Comparison of ENCODE assay signal across 8 cellular contexts in genomic region chr2:73290049-73290839, GRCh38. TPM values are rescaled to one million over a fixed set of nuclear protein-coding genes. Genes with fewer than 3 reads are reported as not detected.
A peak's percentile ranks its signal among the peaks of the same experiment; 100 is the strongest.
DNase-seq lines count a peak whose midpoint lies in the region; ATAC-seq and TF ChIP-seq lines count a peak whose summit lies in the region.

No MANE protein-coding gene starts in this region.

- H3K36me3 Mint-ChIP-seq in mesothelial cell of epicardium = no peaks in the 10 kb centered on the region

- H3K9ac ChIP-seq in BLaER1 = no peak overlapping the region

- peaks cover 26% of the 10 kb centered on the region for H3K9me3 ChIP-seq in BLaER1

- H4K20me1 ChIP-seq in BLaER1 = peaks cover 8% of the 10 kb centered on the region

- H3K27ac Mint-ChIP-seq in mesothelial cell of epicardium = no peak overlapping the region

- H3K27me3 ChIP-seq in BLaER1 = peaks cover 32% of the 10 kb centered on the region

- no peaks in the 10 kb centered on the region for H3K9me3 Mint-ChIP-seq in mesothelial cell of epicardium

- peaks cover 97% of the 10 kb centered on the region for H3K27me3 Mint-ChIP-seq in mesothelial cell of epicardium (ENCODE audit: low read depth)

- peaks cover 4% of the 10 kb centered on the region for H3K4me1 Mint-ChIP-seq in mesothelial cell of epicardium

- peaks cover 26% of the 10 kb centered on the region for H3K4me1 ChIP-seq in BLaER1

- in situ Hi-C loops in GM13977 (cut with MboI; ENCODE audit: low pct_unique_long_range_greater_than_20kb, low sequenced_read_pairs, unreplicated experiment) = no loop called here

- no peak overlapping the region for H3K4me3 Mint-ChIP-seq in mesothelial cell of epicardium

- DNase-seq in GM13977 (ENCODE audit: low spot score) (peak; percentile 71), NCI-H345 (lab: John Stamatoyannopoulos, UW) (peak; percentile 75), fibroblast of pulmonary artery (ENCODE audit: low read depth) (peak; percentile 51), mesothelial cell of epicardium (ENCODE audit: low spot score in 2 of 2, unreplicated experiment in 2 of 2) (no peak), omental fat pad (ENCODE audit: low spot score) (no peak)
- DNase-seq in activated CD4-positive, alpha-beta T cell treated with anti-CD3 and anti-CD28 coated beads, Interleukin-2, amount 50 U/mL, for 4 hours = peak; percentile 48 to 55
- peak; percentile 36 for DNase-seq in stimulated activated CD4-positive, alpha-beta T cell treated with anti-CD3 and anti-CD28 coated beads, Interleukin-12 subunit alpha, Interleukin-12 subunit beta, amount 100 ng/mL, for 4 hours

- no peak for ATAC-seq in omental fat pad (ENCODE audit: low FRiP score)

- no peak overlapping the region for H3K27ac ChIP-seq in BLaER1

- H3K4me3 ChIP-seq in BLaER1 = no peak overlapping the region
- H3K4me3 ChIP-seq in fibroblast of pulmonary artery (replicated peaks; ENCODE audit: low read depth, low read length) = no peak overlapping the region

- H3K4me2 ChIP-seq in BLaER1 = peak overlapping the region; percentile 51; the same call in 1 of the 2 replicates

- peak; percentile 83 for TF ChIP-seq CTCF in GM13977 (IDR thresholded peaks at IDR 0.05; ENCODE audit: extremely low read depth, insufficient read depth, missing control alignments)
- TF ChIP-seq CTCF in fibroblast of pulmonary artery (IDR thresholded peaks at IDR 0.05; ENCODE audit: low read length, missing control alignments) = peak; percentile 86
- no peak for TF ChIP-seq CTCF in mesothelial cell of epicardium (IDR thresholded peaks at IDR 0.05; ENCODE audit: unreplicated experiment)
- TF ChIP-seq CTCF in omental fat pad (IDR thresholded peaks at IDR 0.05) = no peak

- H3K36me3 ChIP-seq in BLaER1 = no peaks in the 10 kb centered on the region

RNA-seq across cellular contexts. Expression of gene EGR4, which starts 3.1 kb away (rescaled TPM):
- total RNA-seq in mesothelial cell of epicardium (0.34 to 0.49 TPM (median 0.36 TPM) in 3 replicates), omental fat pad (not detected)

RNA-seq across cellular contexts. Expression of gene FBXO41, which starts 6.0 kb away (rescaled TPM):
- total RNA-seq in mesothelial cell of epicardium (7.6 to 8.1 TPM (median 7.8 TPM) in 3 replicates), omental fat pad (1 to 10 TPM; 1.1 to 3.1 (median 2.0) TPM)

RNA-seq across cellular contexts. Expression of gene CCT7, which starts 56.1 kb away (rescaled TPM):
- 217 to 220 TPM (median 218 TPM) in 3 replicates for total RNA-seq in mesothelial cell of epicardium
- 100 to 1,000 TPM; 187 to 208 (median 202) TPM for total RNA-seq in omental fat pad

RNA-seq across cellular contexts. Expression of gene PRADC1, which starts 57.2 kb away (rescaled TPM):
- total RNA-seq in mesothelial cell of epicardium (5.9 to 6.9 TPM (median 6.6 TPM) in 3 replicates), omental fat pad (10 to 100 TPM; 23.1 to 44.0 (median 38.5) TPM)

Comparison
In these comparisons a context has a peak if more than half of its experiments do, and no peak if none do; other contexts are left out.
1. DNase-seq: peak in GM13977 (single experiment), NCI-H345 (single experiment), activated CD4-positive, alpha-beta T cell treated with anti-CD3 and anti-CD28 coated beads, Interleukin-2, amount 50 U/mL, for 4 hours (2 of 2), fibroblast of pulmonary artery (single experiment) and stimulated activated CD4-positive, alpha-beta T cell treated with anti-CD3 and anti-CD28 coated beads, Interleukin-12 subunit alpha, Interleukin-12 subunit beta, amount 100 ng/mL, for 4 hours (single experiment); none in mesothelial cell of epicardium (0 of 2) and omental fat pad (single experiment).
2. CTCF ChIP-seq: peak in GM13977 (single experiment) and fibroblast of pulmonary artery (single experiment); none in mesothelial cell of epicardium (single experiment) and omental fat pad (0 of 3).